15 cellular contexts compared by ENCODE assay signal in genomic region chr9:134364391-134365114, GRCh38. TPM values are rescaled to one million over a fixed set of nuclear protein-coding genes. Genes with fewer than 3 reads are reported as not detected.
A peak's percentile ranks its signal among the peaks of the same experiment; 100 is the strongest.
DNase-seq lines count a peak whose midpoint lies in the region; ATAC-seq, FAIRE-seq and TF ChIP-seq lines count a peak whose summit lies in the region.
"Had no signal": no experiment of that assay in that cellular context is flagged by ENCODE, and none has a peak within 500 bp of the region (broad histone marks: within the 10 kb centered on the region; RNA-seq: fewer than 3 reads in every experiment).

No MANE protein-coding gene starts in this region.

- H3K9ac ChIP-seq in OCI-LY1 (ENCODE audit: low read length) (no peak overlapping the region), kidney (ENCODE audit: low read length in 2 of 2) (no peak overlapping the region)

- intact Hi-C loops in kidney (cut with DNase I) (no loop called here), uterus (cut with DNase I; ENCODE audit: low total_unique reads) (no loop called here)

- DNase-seq in stimulated activated CD4-positive, alpha-beta T cell treated with anti-CD3 and anti-CD28 coated beads, Interleukin-4, amount 100 ng/mL, for 1 hour = peak; percentile 13
- no peak for DNase-seq in stimulated activated CD4-positive, alpha-beta T cell treated with anti-CD3 and anti-CD28 coated beads, Interleukin-2, amount 100 ng/mL, for 48 hours
- DNase-seq in kidney (no peak), uterus (no peak), GOT3 (lab: John Stamatoyannopoulos, UW) (no peak), A172 (ENCODE audit: low spot score) (no peak)
- DNase-seq: CD8-positive, alpha-beta memory T cell; NCI-H2029; PC-9; T-helper 9 cell; testis had no signal

- H3K79me2 ChIP-seq in OCI-LY1 (ENCODE audit: insufficient read depth, low read length) = no peaks in the 10 kb centered on the region

- peak; percentile 30; the same call in 1 of the 2 replicates for TF ChIP-seq CTCF in OCI-LY1 (IDR thresholded peaks at IDR 0.05; ENCODE audit: low read length)
- peak; percentile 5 for TF ChIP-seq CTCF in kidney (IDR thresholded peaks at IDR 0.05; ENCODE audit: borderline replicate concordance, extremely low read depth, insufficient read depth)
- no peak for TF ChIP-seq CTCF in uterus (IDR thresholded peaks at IDR 0.05)

- no peak overlapping the region for H3K4me3 ChIP-seq in OCI-LY1 (ENCODE audit: low read depth, low read length, poor library complexity, severe bottlenecking)
- no peak overlapping the region for H3K4me3 ChIP-seq in kidney (ENCODE audit: low read length in 2 of 2)
- H3K4me3 ChIP-seq in uterus = no peak overlapping the region
- H3K4me3 ChIP-seq: PC-9, testis had no signal

- no peaks in the 10 kb centered on the region for H3K9me3 ChIP-seq in OCI-LY1 (ENCODE audit: low read length)
- H3K9me3 ChIP-seq in kidney (ENCODE audit: control insufficient read depth in 1 of 2, low read length in 2 of 2) = no peaks in the 10 kb centered on the region
- no peaks in the 10 kb centered on the region for H3K9me3 ChIP-seq in uterus
- H3K9me3 ChIP-seq: testis had no signal

- H3K27me3 ChIP-seq in OCI-LY1 (ENCODE audit: insufficient read depth, low read length) (peaks cover 6% of the 10 kb centered on the region; the same call in 1 of the 2 replicates), uterus (no peaks in the 10 kb centered on the region)
- H3K27me3 ChIP-seq: testis had no signal

- FAIRE-seq in kidney (lab: Jason Lieb, UNC) = no peak
- FAIRE-seq: astrocyte, GM12891 had no signal

- H3F3A ChIP-seq in OCI-LY1 (ENCODE audit: insufficient read depth, low read length) = no peaks in the 10 kb centered on the region

- H3K4me2 ChIP-seq in OCI-LY1 (ENCODE audit: low read length) = no peak overlapping the region
- H3K4me2 ChIP-seq: PC-9 had no signal

- H3K9me2 ChIP-seq in OCI-LY1 (ENCODE audit: low read depth, low read length) = no peaks in the 10 kb centered on the region

- no peak for ATAC-seq in GM18511 (IDR thresholded peaks at IDR 0.05; ENCODE audit: unreplicated experiment)

- no peak overlapping the region for H2AFZ ChIP-seq in OCI-LY1 (ENCODE audit: low read length)
- H2AFZ ChIP-seq: PC-9 had no signal

- H4K20me1 ChIP-seq in OCI-LY1 (ENCODE audit: insufficient read depth, low read length) = no peaks in the 10 kb centered on the region

- no peaks in the 10 kb centered on the region for H3K36me3 ChIP-seq in OCI-LY1 (ENCODE audit: insufficient read depth, low read length)
- H3K36me3 ChIP-seq in kidney (ENCODE audit: control insufficient read depth in 1 of 2, insufficient read depth in 2 of 2, low read length in 2 of 2) = no peaks in the 10 kb centered on the region
- H3K36me3 ChIP-seq in uterus = no peaks in the 10 kb centered on the region

- TF ChIP-seq POLR2A in uterus (IDR thresholded peaks at IDR 0.05) = no peak

- no peak overlapping the region for H3K27ac ChIP-seq in OCI-LY1 (ENCODE audit: low read depth, low read length, poor library complexity, severe bottlenecking)
- H3K27ac ChIP-seq in kidney (ENCODE audit: low read depth in 2 of 2, low read length in 2 of 2) = peak overlapping the region in 1 of 2 donors; percentile 32
- H3K27ac ChIP-seq in uterus = peak overlapping the region; percentile 84 to 85
- H3K27ac ChIP-seq: PC-9 had no signal

- H3K4me1 ChIP-seq in OCI-LY1 (ENCODE audit: insufficient read depth, low read length, severe bottlenecking) (no peaks in the 10 kb centered on the region), kidney (ENCODE audit: control insufficient read depth in 1 of 2, insufficient read depth in 1 of 2, low read depth in 1 of 2, low read length in 2 of 2) (peaks cover 30 to 67% of the 10 kb centered on the region in 2 donors), uterus (peaks cover 9 to 52% of the 10 kb centered on the region in 2 donors)

RNA-seq across cellular contexts. Expression of gene RXRA, which starts 38.3 kb away (rescaled TPM):
- total RNA-seq in kidney = 49.5 TPM
- polyA plus RNA-seq in kidney (ENCODE audit: insufficient read depth, low read depth, low replicate concordance) = 24.0 TPM
- 10 to 100 TPM; 17.1 to 84.6 (median 24.0) TPM for total RNA-seq in uterus
- 12.8 and 17.2 TPM in 2 replicates for total RNA-seq in A172 (2014; rRNA removed; shearing (Covaris generic))

Comparison
In these comparisons a context has a peak if more than half of its experiments do, and no peak if none do; other contexts are left out.
1. CTCF ChIP-seq: peak in OCI-LY1 (single experiment) and kidney (single experiment); none in uterus (0 of 4).